Comparison of ENCODE assay signal across 8 cellular contexts in genomic region chr2:9473985-9474360, GRCh38. TPM values are rescaled to one million over a fixed set of nuclear protein-coding genes. Genes with fewer than 3 reads are reported as not detected.
A peak's percentile ranks its signal among the peaks of the same experiment; 100 is the strongest.
DNase-seq lines count a peak whose midpoint lies in the region; ATAC-seq and TF ChIP-seq lines count a peak whose summit lies in the region.

No MANE protein-coding gene starts in this region.

- H3K4me3 Mint-ChIP-seq in activated CD8-positive, alpha-beta memory T cell treated with anti-CD3 and anti-CD28 coated beads, Interleukin-2, amount 10 ng/mL, durations not matched to agents 7 days and 5 days, result peak overlapping the region; percentile 77
- H3K4me3 Mint-ChIP-seq in endothelial cell (ENCODE audit: unreplicated experiment) (peak overlapping the region; percentile 45), naive B cell (peak overlapping the region; percentile 79 to 92 (median 86))
- peak overlapping the region; percentile 80 for H3K4me3 Mint-ChIP-seq in stimulated activated memory B cell treated with anti-CD40 and anti-IgM and Interleukin-4, amounts not matched to agents 10 μg/mL and 1 μg/mL and 100 μg/mL, for 72 hours

- peaks cover 46% of the 10 kb centered on the region for H3K4me1 Mint-ChIP-seq in activated CD8-positive, alpha-beta memory T cell treated with anti-CD3 and anti-CD28 coated beads, Interleukin-2, amount 10 ng/mL, durations not matched to agents 7 days and 5 days
- H3K4me1 Mint-ChIP-seq in endothelial cell (ENCODE audit: unreplicated experiment) (peaks cover 18% of the 10 kb centered on the region), naive B cell (peaks cover 18 to 48% (median 31%) of the 10 kb centered on the region in 3 donors)
- H3K4me1 Mint-ChIP-seq in stimulated activated memory B cell treated with anti-CD40 and anti-IgM and Interleukin-4, amounts not matched to agents 10 μg/mL and 1 μg/mL and 100 μg/mL, for 72 hours, result peaks cover 44% of the 10 kb centered on the region

- H3K9me3 Mint-ChIP-seq in activated CD8-positive, alpha-beta memory T cell treated with anti-CD3 and anti-CD28 coated beads, Interleukin-2, amount 10 ng/mL, durations not matched to agents 7 days and 5 days (ENCODE audit: low read depth), result no peaks in the 10 kb centered on the region
- H3K9me3 Mint-ChIP-seq in endothelial cell (ENCODE audit: unreplicated experiment) (no peaks in the 10 kb centered on the region), naive B cell (no peaks in the 10 kb centered on the region)
- no peaks in the 10 kb centered on the region for H3K9me3 Mint-ChIP-seq in stimulated activated memory B cell treated with anti-CD40 and anti-IgM and Interleukin-4, amounts not matched to agents 10 μg/mL and 1 μg/mL and 100 μg/mL, for 72 hours

- H3K27me3 Mint-ChIP-seq in activated CD8-positive, alpha-beta memory T cell treated with anti-CD3 and anti-CD28 coated beads, Interleukin-2, amount 10 ng/mL, durations not matched to agents 7 days and 5 days, result no peaks in the 10 kb centered on the region
- peaks cover 12% of the 10 kb centered on the region for H3K27me3 Mint-ChIP-seq in endothelial cell (ENCODE audit: unreplicated experiment)
- no peaks in the 10 kb centered on the region for H3K27me3 Mint-ChIP-seq in naive B cell
- H3K27me3 Mint-ChIP-seq in stimulated activated memory B cell treated with anti-CD40 and anti-IgM and Interleukin-4, amounts not matched to agents 10 μg/mL and 1 μg/mL and 100 μg/mL, for 72 hours, result no peaks in the 10 kb centered on the region

- CTCF ChIA-PET in activated CD8-positive, alpha-beta memory T cell treated with anti-CD3 and anti-CD28 coated beads, Interleukin-2, amount 10 ng/mL, durations not matched to agents 7 days and 5 days (lab: Charles Lee), result interaction anchor here (0.6 to 2.2 kb wide), 6 partner anchors 9 to 340 kb away, joined by 3 to 14 read pairs (median 6); partner anchors contain the start of genes ADAM17, CPSF3 and ITGB1BP1

- H3K27ac Mint-ChIP-seq in activated CD8-positive, alpha-beta memory T cell treated with anti-CD3 and anti-CD28 coated beads, Interleukin-2, amount 10 ng/mL, durations not matched to agents 7 days and 5 days, result peak overlapping the region; percentile 89
- H3K27ac Mint-ChIP-seq in endothelial cell (ENCODE audit: unreplicated experiment), result no peak overlapping the region
- H3K27ac Mint-ChIP-seq in naive B cell, result peak overlapping the region; percentile 57 to 94 (median 82)
- H3K27ac Mint-ChIP-seq in stimulated activated memory B cell treated with anti-CD40 and anti-IgM and Interleukin-4, amounts not matched to agents 10 μg/mL and 1 μg/mL and 100 μg/mL, for 72 hours, result peak overlapping the region; percentile 91

- peaks cover 44% of the 10 kb centered on the region for H3K36me3 Mint-ChIP-seq in activated CD8-positive, alpha-beta memory T cell treated with anti-CD3 and anti-CD28 coated beads, Interleukin-2, amount 10 ng/mL, durations not matched to agents 7 days and 5 days
- H3K36me3 Mint-ChIP-seq in endothelial cell (ENCODE audit: low read depth, unreplicated experiment) (peaks cover 29% of the 10 kb centered on the region), naive B cell (peaks cover 0 to 5% of the 10 kb centered on the region in 2 donors)
- H3K36me3 Mint-ChIP-seq in stimulated activated memory B cell treated with anti-CD40 and anti-IgM and Interleukin-4, amounts not matched to agents 10 μg/mL and 1 μg/mL and 100 μg/mL, for 72 hours, result peaks cover 35% of the 10 kb centered on the region

- no peak for TF ChIP-seq CTCF in endothelial cell (IDR thresholded peaks at IDR 0.05; ENCODE audit: unreplicated experiment)

- DNase-seq in DMS 273 (lab: John Stamatoyannopoulos, UW; ENCODE audit: unreplicated experiment) (peak; percentile 53), DMS 273 treated with DMSO at 0.1 percent for 48 hours (lab: John Stamatoyannopoulos, UW) (no peak), endothelial cell (ENCODE audit: low spot score) (peak; percentile 21), naive B cell (no peak)
- DNase-seq in activated CD8-positive, alpha-beta memory T cell treated with anti-CD3 and anti-CD28 coated beads, Interleukin-2, amount 10 ng/mL, durations not matched to agents 7 days and 5 days, result peak; percentile 80

- peak; percentile 28 for ATAC-seq in HG03520 (IDR thresholded peaks at IDR 0.05; ENCODE audit: unreplicated experiment)
- peak; percentile 59 for ATAC-seq in activated CD8-positive, alpha-beta memory T cell treated with anti-CD3 and anti-CD28 coated beads, Interleukin-2, amount 10 ng/mL, durations not matched to agents 7 days and 5 days
- ATAC-seq in naive B cell (ENCODE audit: low read depth in 2 of 2), result peak; percentile 63 to 70
- ATAC-seq in stimulated activated memory B cell treated with anti-CD40 and anti-IgM and Interleukin-4, amounts not matched to agents 10 μg/mL and 1 μg/mL and 100 μg/mL, for 72 hours, result peak; percentile 68
- no peak for ATAC-seq in GM18858 (IDR thresholded peaks at IDR 0.05; ENCODE audit: unreplicated experiment)

RNA-seq across cellular contexts. Expression of gene IAH1, which starts 0.4 kb away (rescaled TPM):
- total RNA-seq in activated CD8-positive, alpha-beta memory T cell treated with anti-CD3 and anti-CD28 coated beads, Interleukin-2, amount 10 ng/mL, durations not matched to agents 7 days and 5 days, result 10 to 100 TPM; 71.3 to 72.1 TPM
- 37.5 TPM for total RNA-seq in endothelial cell (ENCODE audit: unreplicated experiment)
- 10 to 100 TPM; 63.9 to 87.9 (median 73.0) TPM for polyA plus RNA-seq in naive B cell (ENCODE audit: low read depth in 6 of 6)

RNA-seq across cellular contexts. Expression of gene CPSF3, which starts 50.5 kb away (rescaled TPM):
- total RNA-seq in activated CD8-positive, alpha-beta memory T cell treated with anti-CD3 and anti-CD28 coated beads, Interleukin-2, amount 10 ng/mL, durations not matched to agents 7 days and 5 days, result 10 to 100 TPM; 57.9 to 64.6 TPM
- 55.2 TPM for total RNA-seq in endothelial cell (ENCODE audit: unreplicated experiment)
- polyA plus RNA-seq in naive B cell (ENCODE audit: low read depth in 6 of 6), result 10 to 100 TPM; 13.3 to 34.9 (median 29.0) TPM

RNA-seq across cellular contexts. Expression of gene ITGB1BP1, which starts 50.6 kb away (rescaled TPM):
- 100 to 1,000 TPM; 137 to 164 TPM for total RNA-seq in activated CD8-positive, alpha-beta memory T cell treated with anti-CD3 and anti-CD28 coated beads, Interleukin-2, amount 10 ng/mL, durations not matched to agents 7 days and 5 days
- 97.3 TPM for total RNA-seq in endothelial cell (ENCODE audit: unreplicated experiment)
- 100 to 1,000 TPM in 5 of 6 donors, 10 to 100 TPM in 1; 83.6 to 159 (median 110) TPM for polyA plus RNA-seq in naive B cell (ENCODE audit: low read depth in 6 of 6)

Comparison
In these comparisons a context has a peak if more than half of its experiments do, and no peak if none do; other contexts are left out.
1. DNase-seq: peak in DMS 273 (single experiment), activated CD8-positive, alpha-beta memory T cell treated with anti-CD3 and anti-CD28 coated beads, Interleukin-2, amount 10 ng/mL, durations not matched to agents 7 days and 5 days (single experiment) and endothelial cell (single experiment); none in DMS 273 treated with DMSO at 0.1 percent for 48 hours (single experiment) and naive B cell (single experiment).
2. Peak in every context shown above with its lines, with median percentiles within 50 percentile points of each other: H3K4me3 Mint-ChIP-seq.